16 cellular contexts compared by ENCODE assay signal in genomic region chr9:89657765-89658164, GRCh38. TPM values are rescaled to one million over a fixed set of nuclear protein-coding genes. Genes with fewer than 3 reads are reported as not detected.
DNase-seq lines count a peak whose midpoint lies in the region; ATAC-seq and TF ChIP-seq lines count a peak whose summit lies in the region.
"Had no signal": no experiment of that assay in that cellular context is flagged by ENCODE, and none has a peak within 500 bp of the region (broad histone marks: within the 10 kb centered on the region; RNA-seq: fewer than 3 reads in every experiment).

No MANE protein-coding gene starts in this region.

- peak overlapping the region; percentile 48 for H3K27ac Mint-ChIP-seq in activated T-helper 1 cell treated with anti-CD3 and anti-CD28 coated beads, Interleukin-12 subunit alpha, Interleukin-12 subunit beta, Interleukin-2, Interleukin-4 antibody, amounts not matched to agents 30 ng/mL and 10 ng/mL and 1 ng/mL, durations not matched to agents 14 hours and 24 hours and 36 hours
- H3K27ac Mint-ChIP-seq: B cell had no signal

- intact Hi-C loops in activated T-helper 1 cell treated with anti-CD3 and anti-CD28 coated beads, Interleukin-12 subunit alpha, Interleukin-12 subunit beta, Interleukin-2, Interleukin-4 antibody, amounts not matched to agents 30 ng/mL and 10 ng/mL and 1 ng/mL, durations not matched to agents 14 hours and 24 hours and 36 hours (cut with micrococcal nuclease): loop anchor here (1.0 to 2.0 kb wide), 2 partner anchors 44 to 51 kb away; no protein-coding TSS in a partner anchor
- intact Hi-C loops in Right ventricle myocardium superior (cut with DNase I): no loop called here

- H3K4me3 Mint-ChIP-seq in activated T-helper 1 cell treated with anti-CD3 and anti-CD28 coated beads, Interleukin-12 subunit alpha, Interleukin-12 subunit beta, Interleukin-2, Interleukin-4 antibody, amounts not matched to agents 30 ng/mL and 10 ng/mL and 1 ng/mL, durations not matched to agents 14 hours and 24 hours and 36 hours: no peak overlapping the region
- H3K4me3 Mint-ChIP-seq: B cell had no signal

- H3K4me2 ChIP-seq in DND-41 (ENCODE audit: insufficient read depth, low read length): no peak overlapping the region

- H3K27me3 Mint-ChIP-seq in activated T-helper 1 cell treated with anti-CD3 and anti-CD28 coated beads, Interleukin-12 subunit alpha, Interleukin-12 subunit beta, Interleukin-2, Interleukin-4 antibody, amounts not matched to agents 30 ng/mL and 10 ng/mL and 1 ng/mL, durations not matched to agents 14 hours and 24 hours and 36 hours (ENCODE audit: insufficient read depth): peaks cover 11% of the 10 kb centered on the region

- H3K4me1 Mint-ChIP-seq in activated T-helper 1 cell treated with anti-CD3 and anti-CD28 coated beads, Interleukin-12 subunit alpha, Interleukin-12 subunit beta, Interleukin-2, Interleukin-4 antibody, amounts not matched to agents 30 ng/mL and 10 ng/mL and 1 ng/mL, durations not matched to agents 14 hours and 24 hours and 36 hours (ENCODE audit: low read depth): peaks cover 55% of the 10 kb centered on the region

- TF ChIP-seq CTCF in DND-41 (IDR thresholded peaks at IDR 0.05; ENCODE audit: borderline replicate concordance, extremely low read depth, low read length, poor library complexity, severe bottlenecking): no peak

- H3K4me1 ChIP-seq in DND-41 (ENCODE audit: insufficient read depth, low read length): peaks cover 6% of the 10 kb centered on the region

- no peak overlapping the region for H3K27ac ChIP-seq in DND-41 (ENCODE audit: low read length)
- H3K27ac ChIP-seq: heart right ventricle, pancreas, thoracic aorta had no signal

- H4K20me1 ChIP-seq in DND-41 (ENCODE audit: insufficient read depth, low read length): no peaks in the 10 kb centered on the region

- ATAC-seq in DND-41 (ENCODE audit: insufficient read depth, low read depth) (peak; percentile 48; the same call in 1 of the 3 replicates), GM18861 (IDR thresholded peaks at IDR 0.05; ENCODE audit: unreplicated experiment) (peak; percentile 74), HG02885 (IDR thresholded peaks at IDR 0.05; ENCODE audit: poor library complexity, unreplicated experiment) (peak; percentile 64), Right ventricle myocardium superior (ENCODE audit: poor library complexity) (no peak)
- ATAC-seq: heart right ventricle, pancreas had no signal

- H3K79me2 ChIP-seq in DND-41 (ENCODE audit: insufficient read depth, low read length): no peaks in the 10 kb centered on the region

- no peak overlapping the region for H3K9ac ChIP-seq in DND-41 (ENCODE audit: low read depth, low read length)

- no peaks in the 10 kb centered on the region for H3K27me3 ChIP-seq in DND-41 (ENCODE audit: insufficient read depth, low read length, poor library complexity)
- H3K27me3 ChIP-seq: heart right ventricle, pancreas had no signal

- H3K4me3 ChIP-seq in DND-41 (ENCODE audit: low read depth in 1 of 2, low read length in 2 of 2): no peak overlapping the region
- H3K4me3 ChIP-seq: heart right ventricle, pancreas, thoracic aorta had no signal

- H3K9me3 Mint-ChIP-seq in activated T-helper 1 cell treated with anti-CD3 and anti-CD28 coated beads, Interleukin-12 subunit alpha, Interleukin-12 subunit beta, Interleukin-2, Interleukin-4 antibody, amounts not matched to agents 30 ng/mL and 10 ng/mL and 1 ng/mL, durations not matched to agents 14 hours and 24 hours and 36 hours: no peaks in the 10 kb centered on the region

- H3K36me3 Mint-ChIP-seq in activated T-helper 1 cell treated with anti-CD3 and anti-CD28 coated beads, Interleukin-12 subunit alpha, Interleukin-12 subunit beta, Interleukin-2, Interleukin-4 antibody, amounts not matched to agents 30 ng/mL and 10 ng/mL and 1 ng/mL, durations not matched to agents 14 hours and 24 hours and 36 hours (ENCODE audit: low read depth): no peaks in the 10 kb centered on the region

- no peaks in the 10 kb centered on the region for H3K9me3 ChIP-seq in DND-41 (ENCODE audit: insufficient read depth, low read length, severe bottlenecking)
- H3K9me3 ChIP-seq: heart right ventricle, pancreas, thoracic aorta had no signal

- H2AFZ ChIP-seq in DND-41 (ENCODE audit: low read depth, low read length): no peak overlapping the region

- no peaks in the 10 kb centered on the region for H3K36me3 ChIP-seq in DND-41 (ENCODE audit: insufficient read depth, low read length)
- H3K36me3 ChIP-seq: heart right ventricle, pancreas, thoracic aorta had no signal

- no peak for DNase-seq in DND-41
- DNase-seq in activated T-helper 1 cell treated with anti-CD3 and anti-CD28 coated beads, Interleukin-12 subunit alpha, Interleukin-12 subunit beta, Interleukin-2, Interleukin-4 antibody, amounts not matched to agents 30 ng/mL and 10 ng/mL and 1 ng/mL, durations not matched to agents 14 hours and 24 hours and 36 hours (ENCODE audit: low spot score): peak; percentile 64
- DNase-seq in NCI-H2107 (lab: John Stamatoyannopoulos, UW): no peak
- no peak for DNase-seq in nucleus accumbens (lab: John Stamatoyannopoulos, UW)
- no peak for DNase-seq in putamen (ENCODE audit: low spot score)
- no peak for DNase-seq in Right ventricle myocardium superior
- DNase-seq: activated CD4-positive, CD25-positive, alpha-beta regulatory T cell treated with anti-CD3 and anti-CD28 coated beads, Interleukin-2, amount 50 U/mL, for 72 hours; aorta; heart right ventricle; NCI-H345; pancreas; SHP77 treated with DMSO at 0.1 percent for 48 hours had no signal

RNA-seq across cellular contexts. Expression of gene GADD45G, which starts 53.0 kb away (rescaled TPM):
- 36.6 and 37.2 TPM in 2 replicates for total RNA-seq in activated T-helper 1 cell treated with anti-CD3 and anti-CD28 coated beads, Interleukin-12 subunit alpha, Interleukin-12 subunit beta, Interleukin-2, Interleukin-4 antibody, amounts not matched to agents 30 ng/mL and 10 ng/mL and 1 ng/mL, durations not matched to agents 14 hours and 24 hours and 36 hours
- total RNA-seq in Right ventricle myocardium superior: 48.9 TPM
